Comparison of ENCODE assay signal across 26 cellular contexts in the genomic region with DNA sequence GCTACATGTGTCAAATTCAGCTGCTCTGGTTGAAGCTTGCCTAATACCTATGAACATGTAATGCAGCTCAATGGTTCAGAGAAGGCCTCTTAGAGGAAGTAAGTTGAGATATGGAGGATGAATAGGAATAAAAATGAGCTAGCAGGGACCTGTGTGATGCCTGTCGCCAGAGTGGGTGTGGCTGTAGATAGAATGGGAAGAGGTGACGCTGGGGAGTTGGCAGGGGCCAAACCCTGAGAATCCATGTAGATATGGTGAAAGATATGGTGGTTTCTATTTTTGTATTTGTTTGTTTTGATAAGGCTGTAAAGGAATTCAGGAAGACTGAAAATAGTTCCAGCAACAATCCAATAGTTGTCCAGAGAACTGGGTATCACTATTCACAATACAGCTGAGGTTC.
"Had no signal": no experiment of that assay in that cellular context is flagged by ENCODE, and none has a peak within 500 bp of the region (broad histone marks: within the 10 kb centered on the region; RNA-seq: fewer than 3 reads in every experiment).

No MANE protein-coding gene starts in this region.

- ATAC-seq: activated naive CD4-positive, alpha-beta T cell treated with anti-CD3 and anti-CD28 coated beads, Interleukin-2, amount 50 U/mL, for 72 hours; activated naive CD8-positive, alpha-beta T cell treated with anti-CD3 and anti-CD28 coated beads, Interleukin-2, amount 50 U/mL, for 24 hours; activated T-cell treated with anti-CD3 and anti-CD28 coated beads, Interleukin-2, amount 50 U/mL, for 4 hours; body of pancreas; K562; Panc1; WTC11 had no signal

- DNase-seq: activated CD4-positive, alpha-beta T cell treated with anti-CD3 and anti-CD28 coated beads, Interleukin-2, amount 10 ng/mL, durations not matched to agents 24 days and 14 days; activated CD4-positive, alpha-beta T cell treated with anti-CD3 and anti-CD28 coated beads, Interleukin-2, amount 50 U/mL, for 48 hours; activated CD4-positive, CD25-positive, alpha-beta regulatory T cell treated with anti-CD3 and anti-CD28 coated beads, Interleukin-2, amount 50 U/mL, for 72 hours; activated CD8-positive, alpha-beta memory T cell treated with anti-CD3 and anti-CD28 coated beads for 24 hours; activated effector memory CD4-positive, alpha-beta T cell treated with anti-CD3 and anti-CD28 coated beads, Interleukin-2, amount 50 U/mL, for 16 hours; activated naive CD4-positive, alpha-beta T cell treated with Interleukin-2 at 50 U/mL for 16 hours; activated naive CD8-positive, alpha-beta T cell treated with anti-CD3 and anti-CD28 coated beads, Interleukin-2, amount 50 U/mL, for 24 hours; activated T-cell treated with anti-CD3 and anti-CD28 coated beads, Interleukin-2, amount 50 U/mL, for 4 hours; amniotic stem cell; body of pancreas; Karpas-422; NCI-H1105 treated with DMSO at 0.1 percent for 48 hours; NCI-H146; NCI-H187 treated with DMSO at 0.1 percent for 48 hours; NCI-H2081 treated with DMSO at 0.1 percent for 48 hours; NCI-H446; NCI-H524 treated with DMSO at 0.1 percent for 48 hours; NCI-H774; OCI-M1; SHP77 treated with DMSO at 0.1 percent for 48 hours had no signal

- H3K4me3 ChIP-seq: ascending aorta, body of pancreas, K562 had no signal

- H3K36me3 ChIP-seq: ascending aorta had no signal

- H3K27ac ChIP-seq: ascending aorta, body of pancreas, RWPE1 had no signal

- H3K4me1 ChIP-seq: ascending aorta had no signal

- H3K9me3 ChIP-seq: ascending aorta, body of pancreas had no signal

- H3K27me3 ChIP-seq: ascending aorta, body of pancreas had no signal
